ENCODE assay signal across 10 cellular contexts in genomic region chr2:144507441-144508161, GRCh38. TPM values are rescaled to one million over a fixed set of nuclear protein-coding genes. Genes with fewer than 3 reads are reported as not detected.
DNase-seq lines count a peak whose midpoint lies in the region; ATAC-seq and TF ChIP-seq lines count a peak whose summit lies in the region.
"Had no signal": no experiment of that assay in that cellular context is flagged by ENCODE, and none has a peak within 500 bp of the region (broad histone marks: within the 10 kb centered on the region; RNA-seq: fewer than 3 reads in every experiment).

No MANE protein-coding gene starts in this region.

- no peaks in the 10 kb centered on the region for H3K36me3 ChIP-seq in right atrium auricular region
- H3K36me3 ChIP-seq in aorta (ENCODE audit: control insufficient read depth in 1 of 2, insufficient read depth in 2 of 2, low read length in 1 of 2), result no peaks in the 10 kb centered on the region

- peaks cover 81 to 89% of the 10 kb centered on the region in 2 donors for H3K4me1 Mint-ChIP-seq in natural killer cell treated with Interleukin-12 subunit alpha and Interleukin-12 subunit beta and Interleukin-15 and Interleukin-18, amount 100 ng/mL, for 72 hours (ENCODE audit: low read depth in 2 of 2)
- peaks cover 6 to 62% (median 8%) of the 10 kb centered on the region in 3 donors for H3K4me1 Mint-ChIP-seq in T-cell

- no peak for DNase-seq in right atrium auricular region (ENCODE audit: low spot score)
- no peak for DNase-seq in Right ventricle myocardium superior
- no peak for DNase-seq in dorsolateral prefrontal cortex
- no peak for DNase-seq in natural killer cell treated with Interleukin-12 subunit alpha and Interleukin-12 subunit beta and Interleukin-15 and Interleukin-18, amount 100 ng/mL, for 72 hours (ENCODE audit: low spot score)
- DNase-seq in aorta, result no peak
- no peak for DNase-seq in T-cell
- DNase-seq in stimulated activated CD4-positive, alpha-beta T cell treated with anti-CD3 and anti-CD28 coated beads, Interleukin-2, amount 100 ng/mL, for 24 hours, result no peak
- DNase-seq: activated CD4-positive, alpha-beta T cell treated with anti-CD3 and anti-CD28 coated beads, Interleukin-2, amount 50 U/mL, for 4 hours had no signal

- CTCF ChIA-PET in T-cell (lab: Charles Lee), result no interaction called here

- H3K36me3 Mint-ChIP-seq in natural killer cell treated with Interleukin-12 subunit alpha and Interleukin-12 subunit beta and Interleukin-15 and Interleukin-18, amount 100 ng/mL, for 72 hours, result peaks cover 16% of the 10 kb centered on the region
- H3K36me3 Mint-ChIP-seq in T-cell, result peaks cover 2% of the 10 kb centered on the region

- H3K27me3 ChIP-seq in right atrium auricular region, result no peaks in the 10 kb centered on the region
- no peaks in the 10 kb centered on the region for H3K27me3 ChIP-seq in dorsolateral prefrontal cortex
- H3K27me3 ChIP-seq in aorta (ENCODE audit: control insufficient read depth in 1 of 2, insufficient read depth in 2 of 2, low read length in 1 of 2), result no peaks in the 10 kb centered on the region

- POLR2A ChIA-PET in T-cell (lab: Charles Lee), result interaction anchor here in 1 of 2 donors (0.9 to 1.4 kb wide), 2 partner anchors 14 to 47 kb away, joined by 4 to 5 read pairs; no protein-coding TSS in a partner anchor

- peak overlapping the region in 1 of 2 donors; percentile 99 for H3K27ac Mint-ChIP-seq in natural killer cell treated with Interleukin-12 subunit alpha and Interleukin-12 subunit beta and Interleukin-15 and Interleukin-18, amount 100 ng/mL, for 72 hours
- H3K27ac Mint-ChIP-seq in T-cell, result no peak overlapping the region

- H3K4me1 ChIP-seq in right atrium auricular region, result peaks cover 0 to 95% of the 10 kb centered on the region in 2 donors
- H3K4me1 ChIP-seq in aorta (ENCODE audit: control insufficient read depth in 1 of 2, insufficient read depth in 2 of 2, low read length in 2 of 2), result peaks cover 4 to 11% of the 10 kb centered on the region in 2 donors

- peak overlapping the region; percentile 98 for H3K4me3 Mint-ChIP-seq in natural killer cell treated with Interleukin-12 subunit alpha and Interleukin-12 subunit beta and Interleukin-15 and Interleukin-18, amount 100 ng/mL, for 72 hours
- no peak overlapping the region for H3K4me3 Mint-ChIP-seq in T-cell

- H3K27me3 Mint-ChIP-seq in natural killer cell treated with Interleukin-12 subunit alpha and Interleukin-12 subunit beta and Interleukin-15 and Interleukin-18, amount 100 ng/mL, for 72 hours, result no peaks in the 10 kb centered on the region
- peaks cover 18 to 32% of the 10 kb centered on the region in 2 donors for H3K27me3 Mint-ChIP-seq in T-cell

- 12 to 22% methylated on average over 5 of the region's 5 CpGs for WGBS in aorta, 2 donors

- intact Hi-C loops in Right ventricle myocardium superior (cut with DNase I) (loop anchor here (2.0 kb wide), 1 partner anchor 77 kb away; no protein-coding TSS in a partner anchor), dorsolateral prefrontal cortex (cut with DNase I) (no loop called here), aorta (cut with DNase I) (no loop called here)

- ATAC-seq in Right ventricle myocardium superior (ENCODE audit: poor library complexity), result no peak
- no peak for ATAC-seq in natural killer cell treated with Interleukin-12 subunit alpha and Interleukin-12 subunit beta and Interleukin-15 and Interleukin-18, amount 100 ng/mL, for 72 hours
- no peak for ATAC-seq in aorta (ENCODE audit: low FRiP score)
- no peak for ATAC-seq in T-cell (replicated peaks in 1 of 4)
- no peak for ATAC-seq in GM21515 (IDR thresholded peaks at IDR 0.05; ENCODE audit: unreplicated experiment)

- H3K9me3 Mint-ChIP-seq in natural killer cell treated with Interleukin-12 subunit alpha and Interleukin-12 subunit beta and Interleukin-15 and Interleukin-18, amount 100 ng/mL, for 72 hours, result no peaks in the 10 kb centered on the region
- no peaks in the 10 kb centered on the region for H3K9me3 Mint-ChIP-seq in T-cell

- H3K4me3 ChIP-seq in right atrium auricular region (peak overlapping the region; percentile 5 to 81), dorsolateral prefrontal cortex (peak overlapping the region; percentile 9 to 100 (median 70)), aorta (ENCODE audit: low read length in 2 of 2) (peak overlapping the region; percentile 36 to 72)

- no peaks in the 10 kb centered on the region for H3K9me3 ChIP-seq in right atrium auricular region
- no peaks in the 10 kb centered on the region for H3K9me3 ChIP-seq in aorta (ENCODE audit: control insufficient read depth, low read length)

- no peak for TF ChIP-seq CTCF in right atrium auricular region (IDR thresholded peaks at IDR 0.05)
- TF ChIP-seq CTCF in dorsolateral prefrontal cortex (IDR thresholded peaks at IDR 0.05 in 54 of 56, conservative IDR thresholded peaks at IDR 0.05 in 2 of 56; ENCODE audit: low read depth in 1 of 56, partially characterized antibody in 56 of 56), result peak in 2 of 56 donors; percentile 8 to 25

- H3K27ac ChIP-seq in right atrium auricular region (peak overlapping the region; percentile 99), dorsolateral prefrontal cortex (peak overlapping the region; percentile 95 to 100 (median 100)), aorta (ENCODE audit: low read depth in 1 of 2, low read length in 2 of 2) (peak overlapping the region; percentile 80 to 87)
- H3K27ac ChIP-seq: C4-2B had no signal

RNA-seq across cellular contexts. Expression of gene ZEB2, which starts 12.3 kb away (rescaled TPM):
- 10 to 100 TPM; 76.1 to 91.7 TPM for total RNA-seq in right atrium auricular region
- 81.0 TPM for total RNA-seq in Right ventricle myocardium superior
- total RNA-seq in dorsolateral prefrontal cortex, result 100 to 1,000 TPM; 160 to 942 (median 318) TPM
- 100 to 1,000 TPM; 181 to 248 TPM for total RNA-seq in natural killer cell treated with Interleukin-12 subunit alpha and Interleukin-12 subunit beta and Interleukin-15 and Interleukin-18, amount 100 ng/mL, for 72 hours
- total RNA-seq in aorta, result 100 to 1,000 TPM; 174 to 301 TPM
- 10 to 100 TPM; 38.7 to 67.6 TPM for polyA plus RNA-seq in aorta
- total RNA-seq in T-cell, result 100 to 1,000 TPM in 1 of 5 donors, 10 to 100 TPM in 3, 1 to 10 TPM in 1; 8.9 to 106 (median 23.7) TPM
